24 cellular contexts compared by ENCODE assay signal in the genomic region with DNA sequence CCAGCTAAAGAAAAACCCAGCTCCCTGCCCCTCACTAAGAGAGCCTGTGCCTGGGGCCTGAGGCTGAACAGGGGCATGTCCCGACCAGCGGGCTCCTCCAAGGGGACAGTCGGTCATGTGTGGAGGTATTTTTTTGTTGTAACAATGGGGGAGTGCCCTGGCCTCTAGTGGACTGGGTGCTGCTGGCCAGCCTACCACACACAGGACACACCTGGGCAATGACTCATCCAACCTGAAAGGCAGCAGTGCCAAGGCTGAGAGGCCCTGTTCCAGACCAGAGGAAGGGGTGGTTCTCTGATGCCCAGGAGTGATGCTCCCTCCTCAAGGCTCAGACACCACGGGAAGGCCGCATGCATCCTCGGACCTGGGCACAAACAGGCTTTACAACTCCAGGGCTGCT.
"Had no signal": no experiment of that assay in that cellular context is flagged by ENCODE, and none has a peak within 500 bp of the region (broad histone marks: within the 10 kb centered on the region; RNA-seq: fewer than 3 reads in every experiment).

No MANE protein-coding gene starts in this region.

- H3K27ac Mint-ChIP-seq: effector memory CD8-positive, alpha-beta T cell; immature natural killer cell; nephron progenitor cell; stimulated activated effector memory CD8-positive, alpha-beta T cell treated with anti-CD3 and anti-CD28 coated beads, Interleukin-12 subunit alpha, Interleukin-12 subunit beta, amount 100 ng/mL, for 72 hours had no signal

- H3K9me3 ChIP-seq: esophagus squamous epithelium, gastroesophageal sphincter, neutrophil, right atrium auricular region, sigmoid colon, tibial nerve, uterus had no signal

- FAIRE-seq: keratinocyte had no signal

- DNase-seq: effector memory CD8-positive, alpha-beta T cell; esophagus squamous epithelium; foreskin fibroblast; glutamatergic neuron; immature natural killer cell; left cardiac atrium; left ventricle myocardium superior; mesendoderm; naive thymus-derived CD4-positive, alpha-beta T cell; nephron progenitor cell; sigmoid colon; stimulated activated CD4-positive, alpha-beta T cell treated with anti-CD3 and anti-CD28 coated beads, Interleukin-12 subunit alpha, Interleukin-12 subunit beta, amount 100 ng/mL, for 4 hours; stimulated activated CD8-positive, alpha-beta memory T cell treated with anti-CD3 and anti-CD28 coated beads, Interleukin-4, amount 100 ng/mL, for 48 hours; stimulated activated naive CD8-positive, alpha-beta T cell treated with anti-CD3 and anti-CD28 coated beads, Interleukin-15, Interleukin-2, amounts not matched to agents 100 U/mL and 50 U/mL, for 24 hours; uterus had no signal

- H3K4me1 Mint-ChIP-seq: immature natural killer cell; naive thymus-derived CD4-positive, alpha-beta T cell; stimulated activated effector memory CD8-positive, alpha-beta T cell treated with anti-CD3 and anti-CD28 coated beads, Interleukin-12 subunit alpha, Interleukin-12 subunit beta, amount 100 ng/mL, for 72 hours had no signal

- H3K36me3 Mint-ChIP-seq: immature natural killer cell; naive thymus-derived CD4-positive, alpha-beta T cell; stimulated activated effector memory CD8-positive, alpha-beta T cell treated with anti-CD3 and anti-CD28 coated beads, Interleukin-12 subunit alpha, Interleukin-12 subunit beta, amount 100 ng/mL, for 72 hours had no signal

- H3K4me1 ChIP-seq: esophagus squamous epithelium, gastroesophageal sphincter, right atrium auricular region, sigmoid colon, tibial nerve, uterus had no signal

- H3K9me3 Mint-ChIP-seq: immature natural killer cell; nephron progenitor cell; stimulated activated effector memory CD8-positive, alpha-beta T cell treated with anti-CD3 and anti-CD28 coated beads, Interleukin-12 subunit alpha, Interleukin-12 subunit beta, amount 100 ng/mL, for 72 hours had no signal

- H3K27ac ChIP-seq: epithelial cell of prostate, esophagus squamous epithelium, gastroesophageal sphincter, neutrophil, right atrium auricular region, sigmoid colon, skin epidermis, tibial nerve, uterus had no signal

- H3K36me3 ChIP-seq: esophagus squamous epithelium, gastroesophageal sphincter, neutrophil, right atrium auricular region, sigmoid colon, tibial nerve, uterus had no signal

- H3K27me3 ChIP-seq: right atrium auricular region, uterus had no signal

- H3K4me3 ChIP-seq: esophagus squamous epithelium, gastroesophageal sphincter, lung, right atrium auricular region, sigmoid colon, skin epidermis, tibial nerve, uterus had no signal

- H3K4me3 Mint-ChIP-seq: effector memory CD8-positive, alpha-beta T cell; immature natural killer cell; naive thymus-derived CD4-positive, alpha-beta T cell; nephron progenitor cell; stimulated activated effector memory CD8-positive, alpha-beta T cell treated with anti-CD3 and anti-CD28 coated beads, Interleukin-12 subunit alpha, Interleukin-12 subunit beta, amount 100 ng/mL, for 72 hours had no signal

- ATAC-seq: effector memory CD8-positive, alpha-beta T cell; gastroesophageal sphincter; left cardiac atrium; left ventricle myocardium superior; stimulated activated effector memory CD8-positive, alpha-beta T cell treated with anti-CD3 and anti-CD28 coated beads, Interleukin-12 subunit alpha, Interleukin-12 subunit beta, amount 100 ng/mL, for 72 hours; stimulated activated naive CD8-positive, alpha-beta T cell treated with anti-CD3 and anti-CD28 coated beads, Interleukin-15, Interleukin-2, amounts not matched to agents 100 U/mL and 50 U/mL, for 24 hours had no signal
